In genomic region chr21:46120301-46121285, GRCh38 we compare ENCODE assay signal across 13 cellular contexts. TPM values are rescaled to one million over a fixed set of nuclear protein-coding genes. Genes with fewer than 3 reads are reported as not detected.
DNase-seq lines count a peak whose midpoint lies in the region; ATAC-seq and TF ChIP-seq lines count a peak whose summit lies in the region.
"Had no signal": no experiment of that assay in that cellular context is flagged by ENCODE, and none has a peak within 500 bp of the region (broad histone marks: within the 10 kb centered on the region; RNA-seq: fewer than 3 reads in every experiment).

No MANE protein-coding gene starts in this region.

- H3K27ac ChIP-seq in spleen: no peak overlapping the region

- no peaks in the 10 kb centered on the region for H3K4me1 ChIP-seq in spleen

- CTCF ChIA-PET in activated B cell treated with CpG ODN at 0.5 μM for 24 hours (lab: Charles Lee): no interaction called here

- H3K9me3 Mint-ChIP-seq in activated T-cell treated with anti-CD3 and anti-CD28 coated beads, Interleukin-2, amount 50 U/mL, for 24 hours: no peaks in the 10 kb centered on the region
- H3K9me3 Mint-ChIP-seq in activated B cell treated with CpG ODN at 0.5 μM for 24 hours: no peaks in the 10 kb centered on the region

- H3K4me3 ChIP-seq in spleen: no peak overlapping the region

- H3K4me1 Mint-ChIP-seq in activated T-cell treated with anti-CD3 and anti-CD28 coated beads, Interleukin-2, amount 50 U/mL, for 24 hours (ENCODE audit: low read depth): no peaks in the 10 kb centered on the region
- H3K4me1 Mint-ChIP-seq in activated B cell treated with CpG ODN at 0.5 μM for 24 hours: no peaks in the 10 kb centered on the region

- no peak overlapping the region for H3K27ac Mint-ChIP-seq in activated T-cell treated with anti-CD3 and anti-CD28 coated beads, Interleukin-2, amount 50 U/mL, for 24 hours
- no peak overlapping the region for H3K27ac Mint-ChIP-seq in activated B cell treated with CpG ODN at 0.5 μM for 24 hours
- H3K27ac Mint-ChIP-seq: activated naive CD8-positive, alpha-beta T cell; naive B cell had no signal

- H3K4me3 Mint-ChIP-seq in activated T-cell treated with anti-CD3 and anti-CD28 coated beads, Interleukin-2, amount 50 U/mL, for 24 hours: no peak overlapping the region
- no peak overlapping the region for H3K4me3 Mint-ChIP-seq in activated B cell treated with CpG ODN at 0.5 μM for 24 hours
- H3K4me3 Mint-ChIP-seq: activated naive CD8-positive, alpha-beta T cell; naive B cell had no signal

- peaks cover 1% of the 10 kb centered on the region for H3K36me3 Mint-ChIP-seq in activated T-cell treated with anti-CD3 and anti-CD28 coated beads, Interleukin-2, amount 50 U/mL, for 24 hours (ENCODE audit: low read depth)
- H3K36me3 Mint-ChIP-seq in activated B cell treated with CpG ODN at 0.5 μM for 24 hours (ENCODE audit: low read depth): no peaks in the 10 kb centered on the region
- H3K36me3 Mint-ChIP-seq: naive B cell had no signal

- whole genome bisulfite sequencing in spleen, 5 donors: 80 to 85% (median 83%) methylated on average over 12 to 26 of the region's 26 CpGs

- H3K36me3 ChIP-seq in spleen: peaks cover 0 to 91% (median 33%) of the 10 kb centered on the region in 6 donors

- H3K27me3 ChIP-seq in spleen (replicated peaks in 1 of 7): no peaks in the 10 kb centered on the region

- no peaks in the 10 kb centered on the region for H3K27me3 Mint-ChIP-seq in activated T-cell treated with anti-CD3 and anti-CD28 coated beads, Interleukin-2, amount 50 U/mL, for 24 hours
- no peaks in the 10 kb centered on the region for H3K27me3 Mint-ChIP-seq in activated B cell treated with CpG ODN at 0.5 μM for 24 hours
- H3K27me3 Mint-ChIP-seq: activated naive CD8-positive, alpha-beta T cell had no signal

- TF ChIP-seq POLR2A in spleen (IDR thresholded peaks at IDR 0.05): no peak

- TF ChIP-seq CTCF in activated B cell treated with CpG ODN at 0.5 μM for 24 hours (IDR thresholded peaks at IDR 0.05) (no peak), spleen (IDR thresholded peaks at IDR 0.05 in 8 of 11, conservative IDR thresholded peaks at IDR 0.05 in 3 of 11) (no peak)

- ATAC-seq in activated B cell treated with CpG ODN at 0.5 μM for 24 hours (ENCODE audit: low read depth) (no peak), left colon (no peak), GM21825 (IDR thresholded peaks at IDR 0.05; ENCODE audit: unreplicated experiment) (no peak), HG03439 (IDR thresholded peaks at IDR 0.05; ENCODE audit: unreplicated experiment) (no peak)

- peaks cover 0 to 3% (median 0%) of the 10 kb centered on the region in 8 donors for H3K9me3 ChIP-seq in spleen

- POLR2A ChIA-PET in activated B cell treated with CpG ODN at 0.5 μM for 24 hours (lab: Charles Lee): no interaction called here

- peak; percentile 14 for DNase-seq in activated T-cell treated with anti-CD3 and anti-CD28 coated beads, Interleukin-2, amount 50 U/mL, for 24 hours
- DNase-seq in activated T-cell treated with anti-CD3 and anti-CD28 coated beads for 4 hours (no peak), activated B cell treated with CpG ODN at 0.5 μM for 24 hours (peak; percentile 9), left colon (peak; percentile 2 to 16), spleen (peak; percentile 60), HCEC 1CT (no peak)
- DNase-seq: ACHN; activated CD4-positive, alpha-beta T cell treated with anti-CD3 and anti-CD28 coated beads for 4 hours; MM.1S; naive B cell had no signal

- intact Hi-C loops in activated B cell treated with CpG ODN at 0.5 μM for 24 hours (cut with micrococcal nuclease) (no loop called here), left colon (cut with DNase I, micrococcal nuclease) (loop anchor here in 1 of 2 donors (10.0 kb wide), 1 partner anchor 136 kb away; the partner anchor contains the start of gene COL6A1), spleen (cut with DNase I; ENCODE audit: low total_unique reads) (no loop called here)

RNA-seq across cellular contexts. Expression of gene COL6A2, which starts 22.7 kb away (rescaled TPM):
- total RNA-seq in activated B cell treated with CpG ODN at 0.5 μM for 24 hours: 0.40 and 1.4 TPM in 2 replicates
- total RNA-seq in left colon: 100 to 1,000 TPM in 1 of 2 donors, 10 to 100 TPM in 1; 65.5 to 193 TPM
- 100 to 1,000 TPM; 105 to 259 (median 198) TPM for total RNA-seq in spleen
- 100 to 1,000 TPM; 101 to 244 (median 110) TPM for polyA plus RNA-seq in spleen

RNA-seq across cellular contexts. Expression of gene FTCD, which starts 34.8 kb away (rescaled TPM):
- total RNA-seq in activated B cell treated with CpG ODN at 0.5 μM for 24 hours (0.69 and 0.73 TPM in 2 replicates), left colon (under 1 TPM; 0.22 to 0.52 TPM), spleen (1 to 10 TPM in 1 of 7 donors, under 1 TPM in 1, not detected in 5; 0.81 to 1.7 TPM)
- polyA plus RNA-seq in spleen: 1 to 10 TPM in 1 of 3 donors, under 1 TPM in 2; 0.35 to 2.8 (median 0.38) TPM

Comparison
In these comparisons a context has a peak if more than half of its experiments do, and no peak if none do; other contexts are left out.
1. DNase-seq: peak in activated T-cell treated with anti-CD3 and anti-CD28 coated beads, Interleukin-2, amount 50 U/mL, for 24 hours (single experiment), activated B cell treated with CpG ODN at 0.5 μM for 24 hours (single experiment), left colon (2 of 2) and spleen (single experiment); none in activated T-cell treated with anti-CD3 and anti-CD28 coated beads for 4 hours (single experiment) and HCEC 1CT (single experiment).
2. RNA of gene COL6A2, which starts 22.7 kb away (total RNA-seq): 105 to 259 TPM in spleen and 65.5 to 193 TPM in left colon; 0.40 to 1.4 TPM in activated B cell treated with CpG ODN at 0.5 μM for 24 hours; every median in the first group is over 10 times any median in the second.